Comparison of ENCODE assay signal across 33 cellular contexts in the genomic region with DNA sequence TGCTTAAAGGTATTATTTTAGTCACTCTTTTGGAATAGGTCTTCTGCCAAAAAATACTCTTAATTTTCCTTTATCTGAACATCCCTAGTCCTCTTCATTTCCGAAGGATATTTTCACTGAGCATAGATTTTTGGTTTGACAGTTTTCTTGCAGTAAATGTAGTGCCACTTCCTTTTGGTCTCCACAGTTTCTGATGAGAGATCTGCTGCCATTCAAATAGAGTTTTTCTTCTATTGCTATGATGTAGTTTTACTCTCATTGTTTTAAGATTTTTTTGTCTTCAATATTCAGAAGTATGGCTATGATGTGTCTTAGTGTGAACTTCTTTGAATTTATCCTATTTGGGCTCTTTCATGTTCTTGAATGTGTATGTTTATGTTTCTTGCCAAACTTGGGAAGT.
"Had no signal": no experiment of that assay in that cellular context is flagged by ENCODE, and none has a peak within 500 bp of the region (broad histone marks: within the 10 kb centered on the region; RNA-seq: fewer than 3 reads in every experiment).

No MANE protein-coding gene starts in this region.

- H3K36me3 ChIP-seq: MG63 had no signal

- H3K4me3 ChIP-seq: MG63 had no signal

- H3K4me2 ChIP-seq: KMS-11 had no signal

- H3K27me3 ChIP-seq: MG63 had no signal

- H3K9ac ChIP-seq: KMS-11 had no signal

- DNase-seq: Karpas-422, Kasumi-1, MG63, MM.1S, NCI-H1048, NCI-H1092, NCI-H1092 treated with DMSO at 0.1 percent for 48 hours, NCI-H1105, NCI-H1105 treated with DMSO at 0.1 percent for 48 hours, NCI-H1417, NCI-H1417 treated with DMSO at 0.1 percent for 48 hours, NCI-H1436, NCI-H1436 treated with DMSO at 0.1 percent for 48 hours, NCI-H146, NCI-H1694, NCI-H1694 treated with DMSO at 0.1 percent for 48 hours, NCI-H187, NCI-H187 treated with DMSO at 0.1 percent for 48 hours, NCI-H1930, NCI-H2029, NCI-H2029 treated with DMSO at 0.1 percent for 48 hours, NCI-H2081, NCI-H2107, NCI-H2171, NCI-H2171 treated with DMSO at 0.1 percent for 48 hours, NCI-H2227 treated with DMSO at 0.1 percent for 48 hours, NCI-H226, NCI-H345, NCI-H446, NCI-H446 treated with DMSO at 0.1 percent for 48 hours, NCI-H510A, NCI-H510A treated with DMSO at 0.1 percent for 48 hours had no signal

- H3K27ac ChIP-seq: KMS-11 had no signal
